Comparison of ENCODE assay signal across 1 cellular context in the genomic region with DNA sequence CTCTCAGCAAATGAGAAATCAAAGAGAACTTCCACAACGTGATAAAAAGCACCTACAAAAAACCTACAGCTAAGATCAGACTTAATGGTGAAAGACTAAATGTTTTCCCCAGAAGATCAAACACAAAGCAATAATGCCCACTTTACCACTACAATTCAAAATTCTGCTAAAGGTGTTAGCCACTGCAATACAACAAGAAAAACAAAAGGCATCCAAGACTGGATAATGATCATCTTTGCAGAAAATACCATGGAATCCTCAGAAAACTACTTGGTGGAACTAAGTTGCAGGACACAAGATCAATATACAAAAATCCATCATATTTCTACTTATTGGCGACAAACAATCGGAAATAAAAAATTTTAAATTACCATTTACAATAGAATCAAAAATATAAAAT.
TF ChIP-seq lines count a peak whose summit lies in the region.

No MANE protein-coding gene starts in this region.

TF ChIP-seq in K562, 482 proteins besides CTCF, POLR2A, EP300 and RAD21:
- TF ChIP-seq TRIM24 (IDR thresholded peaks at IDR 0.05) (0 out of 4 replicates have a peak, but pooled peaks have one; percentile 29 to 34), CBX3 (IDR thresholded peaks at IDR 0.05; ENCODE audit: borderline replicate concordance in 1 of 2, low read length in 2 of 2) (peak in 1 of 2 experiments; percentile 26; a peak in 1 of 3 replicates), TRIM28 (IDR thresholded peaks at IDR 0.05) (peak; percentile 62; the same call in 1 of the 2 replicates), ZNF696 (CRISPR knock-in tag; conservative IDR thresholded peaks at IDR 0.05) (no peak), RBM14 (IDR thresholded peaks at IDR 0.05; ENCODE audit: borderline replicate concordance, insufficient read depth, low read depth, low read length) (no peak), ZNF436 (CRISPR knock-in tag; IDR thresholded peaks at IDR 0.05) (no peak)
- TF ChIP-seq, protein P1, sequence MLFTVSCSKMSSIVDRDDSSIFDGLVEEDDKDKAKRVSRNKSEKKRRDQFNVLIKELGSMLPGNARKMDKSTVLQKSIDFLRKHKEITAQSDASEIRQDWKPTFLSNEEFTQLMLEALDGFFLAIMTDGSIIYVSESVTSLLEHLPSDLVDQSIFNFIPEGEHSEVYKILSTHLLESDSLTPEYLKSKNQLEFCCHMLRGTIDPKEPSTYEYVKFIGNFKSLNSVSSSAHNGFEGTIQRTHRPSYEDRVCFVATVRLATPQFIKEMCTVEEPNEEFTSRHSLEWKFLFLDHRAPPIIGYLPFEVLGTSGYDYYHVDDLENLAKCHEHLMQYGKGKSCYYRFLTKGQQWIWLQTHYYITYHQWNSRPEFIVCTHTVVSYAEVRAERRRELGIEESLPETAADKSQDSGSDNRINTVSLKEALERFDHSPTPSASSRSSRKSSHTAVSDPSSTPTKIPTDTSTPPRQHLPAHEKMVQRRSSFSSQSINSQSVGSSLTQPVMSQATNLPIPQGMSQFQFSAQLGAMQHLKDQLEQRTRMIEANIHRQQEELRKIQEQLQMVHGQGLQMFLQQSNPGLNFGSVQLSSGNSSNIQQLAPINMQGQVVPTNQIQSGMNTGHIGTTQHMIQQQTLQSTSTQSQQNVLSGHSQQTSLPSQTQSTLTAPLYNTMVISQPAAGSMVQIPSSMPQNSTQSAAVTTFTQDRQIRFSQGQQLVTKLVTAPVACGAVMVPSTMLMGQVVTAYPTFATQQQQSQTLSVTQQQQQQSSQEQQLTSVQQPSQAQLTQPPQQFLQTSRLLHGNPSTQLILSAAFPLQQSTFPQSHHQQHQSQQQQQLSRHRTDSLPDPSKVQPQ (CRISPR knock-in tag; IDR thresholded peaks at IDR 0.05; ENCODE audit: borderline replicate concordance) = no peak
- TF ChIP-seq, protein P2, sequence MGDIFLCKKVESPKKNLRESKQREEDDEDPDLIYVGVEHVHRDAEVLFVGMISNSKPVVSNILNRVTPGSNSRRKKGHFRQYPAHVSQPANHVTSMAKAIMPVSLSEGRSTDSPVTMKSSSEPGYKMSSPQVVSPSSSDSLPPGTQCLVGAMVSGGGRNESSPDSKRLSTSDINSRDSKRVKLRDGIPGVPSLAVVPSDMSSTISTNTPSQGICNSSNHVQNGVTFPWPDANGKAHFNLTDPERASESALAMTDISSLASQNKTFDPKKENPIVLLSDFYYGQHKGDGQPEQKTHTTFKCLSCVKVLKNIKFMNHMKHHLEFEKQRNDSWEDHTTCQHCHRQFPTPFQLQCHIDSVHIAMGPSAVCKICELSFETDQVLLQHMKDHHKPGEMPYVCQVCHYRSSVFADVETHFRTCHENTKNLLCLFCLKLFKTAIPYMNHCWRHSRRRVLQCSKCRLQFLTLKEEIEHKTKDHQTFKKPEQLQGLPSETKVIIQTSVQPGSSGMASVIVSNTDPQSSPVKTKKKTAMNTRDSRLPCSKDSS (IDR thresholded peaks at IDR 0.05; ENCODE audit: low read depth, partially characterized antibody) = peak; percentile 28
